Comparison of ENCODE assay signal across 1 cellular context in the genomic region with DNA sequence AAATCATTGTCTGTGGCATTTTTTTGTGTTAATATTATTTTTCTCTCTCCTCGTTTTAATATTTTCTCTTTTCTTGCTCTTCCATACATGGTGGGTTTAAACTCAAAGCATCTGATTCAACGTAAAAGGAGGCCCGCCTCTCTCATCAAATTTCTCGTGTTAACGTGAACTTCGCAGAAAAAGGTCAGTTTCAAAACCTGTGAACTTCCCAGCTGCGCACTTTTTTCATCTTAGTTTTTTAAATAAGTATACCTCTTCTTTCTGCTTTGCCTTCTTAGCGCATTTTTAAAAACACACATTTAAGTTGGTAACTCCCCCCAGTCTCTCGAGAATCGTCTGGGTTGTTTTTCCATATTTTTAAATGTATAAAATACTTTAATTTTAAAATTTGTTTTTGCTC.
TF ChIP-seq lines count a peak whose summit lies in the region.

No MANE protein-coding gene starts in this region.

TF ChIP-seq in GM23338, 12 proteins besides CTCF, POLR2A, EP300 and RAD21:
- TF ChIP-seq EZH2phosphoT487 (IDR thresholded peaks at IDR 0.05; ENCODE audit: unreplicated experiment) (no peak), CREB1 (CRISPR knock-in tag; IDR thresholded peaks at IDR 0.05; ENCODE audit: low read depth) (no peak), EZH2 (IDR thresholded peaks at IDR 0.05; ENCODE audit: low read depth, unreplicated experiment) (peak; percentile 80)
TF ChIP-seq in GM23338: peak in this region for 1.
